Comparison of ENCODE assay signal across 1 cellular context in the genomic region with DNA sequence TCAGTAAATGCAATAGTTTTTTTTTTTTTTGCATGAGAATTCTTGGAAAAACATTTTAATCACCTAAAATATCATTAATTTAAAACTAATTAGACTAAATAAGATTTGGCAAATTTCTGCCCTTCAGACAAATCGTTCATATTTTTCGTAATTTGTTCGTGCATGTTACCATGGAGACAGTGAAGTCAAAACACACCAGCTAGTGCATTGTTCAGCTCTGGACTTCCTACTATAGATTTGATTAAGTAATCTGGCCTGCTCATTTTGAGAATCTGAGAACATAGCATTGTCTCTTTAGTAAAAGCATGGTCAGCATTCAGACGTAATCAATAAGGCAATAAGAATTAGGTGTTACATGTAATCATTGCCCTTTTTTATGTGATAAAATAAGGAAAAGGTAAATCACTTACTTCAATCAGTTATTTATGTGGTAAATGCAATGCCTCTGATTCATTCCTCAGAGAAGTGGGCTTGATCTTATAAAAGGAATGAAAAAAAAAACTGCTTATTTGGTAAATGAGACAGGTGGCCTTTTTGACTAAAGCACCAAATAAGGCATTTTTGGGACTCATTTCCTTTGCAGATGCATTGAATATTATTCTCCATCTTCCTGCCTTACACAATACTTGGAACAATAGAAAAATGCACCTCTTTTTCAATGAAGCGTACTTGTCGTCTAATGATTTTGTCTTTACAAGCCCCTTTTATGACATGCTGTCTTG.
TF ChIP-seq lines count a peak whose summit lies in the region.

No MANE protein-coding gene starts in this region.

TF ChIP-seq in SK-N-SH treated with all-trans-retinoic acid at 6 μM for 48 hours, 23 proteins besides CTCF, POLR2A, EP300 and RAD21 (continued from another document):
- TF ChIP-seq CSDC2 (CRISPR knock-in tag; IDR thresholded peaks at IDR 0.05) (no peak), ISL1 (CRISPR knock-in tag; IDR thresholded peaks at IDR 0.05) (peak; percentile 29)
TF ChIP-seq in SK-N-SH treated with all-trans-retinoic acid at 6 μM for 48 hours: peak in this region for 1.
